Comparison of ENCODE assay signal across 1 cellular context in the genomic region with DNA sequence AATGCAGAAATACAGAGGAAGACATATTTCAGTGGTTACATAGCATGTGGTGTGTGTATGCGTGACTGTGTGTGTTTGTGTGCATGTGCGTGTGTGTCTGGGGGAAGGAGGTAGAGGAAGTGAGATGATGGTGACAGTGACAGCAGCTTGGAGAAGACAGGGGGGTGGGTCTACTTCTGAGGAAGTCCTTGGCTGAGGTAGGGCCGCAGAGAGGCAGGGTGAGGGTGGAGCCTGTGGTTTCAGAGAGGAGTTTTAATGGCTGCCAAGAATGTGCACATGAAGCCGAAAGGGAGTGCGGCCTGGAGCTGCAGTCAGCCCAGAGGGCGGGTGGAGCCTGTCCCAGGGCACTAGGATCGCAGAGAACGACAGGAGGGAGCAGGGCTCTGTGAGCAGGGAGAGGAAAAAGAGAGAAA.
TF ChIP-seq lines count a peak whose summit lies in the region.

No MANE protein-coding gene starts in this region.

TF ChIP-seq in K562, 482 proteins besides CTCF, POLR2A, EP300 and RAD21 (continued from another document and continues in another):
- TF ChIP-seq, protein P1, sequence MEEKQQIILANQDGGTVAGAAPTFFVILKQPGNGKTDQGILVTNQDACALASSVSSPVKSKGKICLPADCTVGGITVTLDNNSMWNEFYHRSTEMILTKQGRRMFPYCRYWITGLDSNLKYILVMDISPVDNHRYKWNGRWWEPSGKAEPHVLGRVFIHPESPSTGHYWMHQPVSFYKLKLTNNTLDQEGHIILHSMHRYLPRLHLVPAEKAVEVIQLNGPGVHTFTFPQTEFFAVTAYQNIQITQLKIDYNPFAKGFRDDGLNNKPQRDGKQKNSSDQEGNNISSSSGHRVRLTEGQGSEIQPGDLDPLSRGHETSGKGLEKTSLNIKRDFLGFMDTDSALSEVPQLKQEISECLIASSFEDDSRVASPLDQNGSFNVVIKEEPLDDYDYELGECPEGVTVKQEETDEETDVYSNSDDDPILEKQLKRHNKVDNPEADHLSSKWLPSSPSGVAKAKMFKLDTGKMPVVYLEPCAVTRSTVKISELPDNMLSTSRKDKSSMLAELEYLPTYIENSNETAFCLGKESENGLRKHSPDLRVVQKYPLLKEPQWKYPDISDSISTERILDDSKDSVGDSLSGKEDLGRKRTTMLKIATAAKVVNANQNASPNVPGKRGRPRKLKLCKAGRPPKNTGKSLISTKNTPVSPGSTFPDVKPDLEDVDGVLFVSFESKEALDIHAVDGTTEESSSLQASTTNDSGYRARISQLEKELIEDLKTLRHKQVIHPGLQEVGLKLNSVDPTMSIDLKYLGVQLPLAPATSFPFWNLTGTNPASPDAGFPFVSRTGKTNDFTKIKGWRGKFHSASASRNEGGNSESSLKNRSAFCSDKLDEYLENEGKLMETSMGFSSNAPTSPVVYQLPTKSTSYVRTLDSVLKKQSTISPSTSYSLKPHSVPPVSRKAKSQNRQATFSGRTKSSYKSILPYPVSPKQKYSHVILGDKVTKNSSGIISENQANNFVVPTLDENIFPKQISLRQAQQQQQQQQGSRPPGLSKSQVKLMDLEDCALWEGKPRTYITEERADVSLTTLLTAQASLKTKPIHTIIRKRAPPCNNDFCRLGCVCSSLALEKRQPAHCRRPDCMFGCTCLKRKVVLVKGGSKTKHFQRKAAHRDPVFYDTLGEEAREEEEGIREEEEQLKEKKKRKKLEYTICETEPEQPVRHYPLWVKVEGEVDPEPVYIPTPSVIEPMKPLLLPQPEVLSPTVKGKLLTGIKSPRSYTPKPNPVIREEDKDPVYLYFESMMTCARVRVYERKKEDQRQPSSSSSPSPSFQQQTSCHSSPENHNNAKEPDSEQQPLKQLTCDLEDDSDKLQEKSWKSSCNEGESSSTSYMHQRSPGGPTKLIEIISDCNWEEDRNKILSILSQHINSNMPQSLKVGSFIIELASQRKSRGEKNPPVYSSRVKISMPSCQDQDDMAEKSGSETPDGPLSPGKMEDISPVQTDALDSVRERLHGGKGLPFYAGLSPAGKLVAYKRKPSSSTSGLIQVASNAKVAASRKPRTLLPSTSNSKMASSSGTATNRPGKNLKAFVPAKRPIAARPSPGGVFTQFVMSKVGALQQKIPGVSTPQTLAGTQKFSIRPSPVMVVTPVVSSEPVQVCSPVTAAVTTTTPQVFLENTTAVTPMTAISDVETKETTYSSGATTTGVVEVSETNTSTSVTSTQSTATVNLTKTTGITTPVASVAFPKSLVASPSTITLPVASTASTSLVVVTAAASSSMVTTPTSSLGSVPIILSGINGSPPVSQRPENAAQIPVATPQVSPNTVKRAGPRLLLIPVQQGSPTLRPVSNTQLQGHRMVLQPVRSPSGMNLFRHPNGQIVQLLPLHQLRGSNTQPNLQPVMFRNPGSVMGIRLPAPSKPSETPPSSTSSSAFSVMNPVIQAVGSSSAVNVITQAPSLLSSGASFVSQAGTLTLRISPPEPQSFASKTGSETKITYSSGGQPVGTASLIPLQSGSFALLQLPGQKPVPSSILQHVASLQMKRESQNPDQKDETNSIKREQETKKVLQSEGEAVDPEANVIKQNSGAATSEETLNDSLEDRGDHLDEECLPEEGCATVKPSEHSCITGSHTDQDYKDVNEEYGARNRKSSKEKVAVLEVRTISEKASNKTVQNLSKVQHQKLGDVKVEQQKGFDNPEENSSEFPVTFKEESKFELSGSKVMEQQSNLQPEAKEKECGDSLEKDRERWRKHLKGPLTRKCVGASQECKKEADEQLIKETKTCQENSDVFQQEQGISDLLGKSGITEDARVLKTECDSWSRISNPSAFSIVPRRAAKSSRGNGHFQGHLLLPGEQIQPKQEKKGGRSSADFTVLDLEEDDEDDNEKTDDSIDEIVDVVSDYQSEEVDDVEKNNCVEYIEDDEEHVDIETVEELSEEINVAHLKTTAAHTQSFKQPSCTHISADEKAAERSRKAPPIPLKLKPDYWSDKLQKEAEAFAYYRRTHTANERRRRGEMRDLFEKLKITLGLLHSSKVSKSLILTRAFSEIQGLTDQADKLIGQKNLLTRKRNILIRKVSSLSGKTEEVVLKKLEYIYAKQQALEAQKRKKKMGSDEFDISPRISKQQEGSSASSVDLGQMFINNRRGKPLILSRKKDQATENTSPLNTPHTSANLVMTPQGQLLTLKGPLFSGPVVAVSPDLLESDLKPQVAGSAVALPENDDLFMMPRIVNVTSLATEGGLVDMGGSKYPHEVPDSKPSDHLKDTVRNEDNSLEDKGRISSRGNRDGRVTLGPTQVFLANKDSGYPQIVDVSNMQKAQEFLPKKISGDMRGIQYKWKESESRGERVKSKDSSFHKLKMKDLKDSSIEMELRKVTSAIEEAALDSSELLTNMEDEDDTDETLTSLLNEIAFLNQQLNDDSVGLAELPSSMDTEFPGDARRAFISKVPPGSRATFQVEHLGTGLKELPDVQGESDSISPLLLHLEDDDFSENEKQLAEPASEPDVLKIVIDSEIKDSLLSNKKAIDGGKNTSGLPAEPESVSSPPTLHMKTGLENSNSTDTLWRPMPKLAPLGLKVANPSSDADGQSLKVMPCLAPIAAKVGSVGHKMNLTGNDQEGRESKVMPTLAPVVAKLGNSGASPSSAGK (IDR thresholded peaks at IDR 0.05) = peak; percentile 40
- TF ChIP-seq ZFP30 (CRISPR knock-in tag; IDR thresholded peaks at IDR 0.05; ENCODE audit: borderline replicate concordance) (no peak), NCOA2 (IDR thresholded peaks at IDR 0.05; ENCODE audit: partially characterized antibody in 2 of 2) (no peak), GATAD2A (IDR thresholded peaks at IDR 0.05) (no peak), RFX7 (CRISPR knock-in tag; IDR thresholded peaks at IDR 0.05) (no peak), RBM22 (IDR thresholded peaks at IDR 0.05; ENCODE audit: low read depth, low read length, poor library complexity, severe bottlenecking) (no peak), ZNF347 (CRISPR knock-in tag; IDR thresholded peaks at IDR 0.05; ENCODE audit: low read depth) (no peak), HDAC1 (IDR thresholded peaks at IDR 0.05) (peak in 1 of 2 experiments; percentile 68; a peak in 2 of 4 replicates), NR2C2 (CRISPR knock-in tag; IDR thresholded peaks at IDR 0.05) (no peak), NR2C2 (tag; IDR thresholded peaks at IDR 0.05) (no peak), ESRRA (IDR thresholded peaks at IDR 0.05; ENCODE audit: borderline replicate concordance, low read depth) (peak; percentile 65; the same call in 1 of the 2 replicates), RNF2 (IDR thresholded peaks at IDR 0.05) (peak; percentile 42; the same call in 1 of the 2 replicates), EP400 (IDR thresholded peaks at IDR 0.05) (peak; percentile 53; the same call in 1 of the 2 replicates), ZNF324 (CRISPR knock-in tag; IDR thresholded peaks at IDR 0.05) (no peak), CBX2 (IDR thresholded peaks at IDR 0.05; ENCODE audit: insufficient read depth, low read length, poor library complexity, severe bottlenecking) (no peak), ZNF23 (CRISPR knock-in tag; IDR thresholded peaks at IDR 0.05) (no peak), KDM4B (IDR thresholded peaks at IDR 0.05; ENCODE audit: borderline replicate concordance in 2 of 2, low read depth in 1 of 2) (no peak), STAT5A (IDR thresholded peaks at IDR 0.05; ENCODE audit: borderline replicate concordance, low read length) (no peak), ZNF253 (CRISPR knock-in tag; conservative IDR thresholded peaks at IDR 0.05) (no peak), NR2C1 (IDR thresholded peaks at IDR 0.05) (no peak), NR2C1 (tag; IDR thresholded peaks at IDR 0.05) (no peak), KLF10 (CRISPR knock-in tag; IDR thresholded peaks at IDR 0.05) (no peak)
- TF ChIP-seq, protein P2, sequence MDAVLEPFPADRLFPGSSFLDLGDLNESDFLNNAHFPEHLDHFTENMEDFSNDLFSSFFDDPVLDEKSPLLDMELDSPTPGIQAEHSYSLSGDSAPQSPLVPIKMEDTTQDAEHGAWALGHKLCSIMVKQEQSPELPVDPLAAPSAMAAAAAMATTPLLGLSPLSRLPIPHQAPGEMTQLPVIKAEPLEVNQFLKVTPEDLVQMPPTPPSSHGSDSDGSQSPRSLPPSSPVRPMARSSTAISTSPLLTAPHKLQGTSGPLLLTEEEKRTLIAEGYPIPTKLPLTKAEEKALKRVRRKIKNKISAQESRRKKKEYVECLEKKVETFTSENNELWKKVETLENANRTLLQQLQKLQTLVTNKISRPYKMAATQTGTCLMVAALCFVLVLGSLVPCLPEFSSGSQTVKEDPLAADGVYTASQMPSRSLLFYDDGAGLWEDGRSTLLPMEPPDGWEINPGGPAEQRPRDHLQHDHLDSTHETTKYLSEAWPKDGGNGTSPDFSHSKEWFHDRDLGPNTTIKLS (IDR thresholded peaks at IDR 0.05; ENCODE audit: borderline replicate concordance, low read depth) = no peak
- TF ChIP-seq, protein P3, sequence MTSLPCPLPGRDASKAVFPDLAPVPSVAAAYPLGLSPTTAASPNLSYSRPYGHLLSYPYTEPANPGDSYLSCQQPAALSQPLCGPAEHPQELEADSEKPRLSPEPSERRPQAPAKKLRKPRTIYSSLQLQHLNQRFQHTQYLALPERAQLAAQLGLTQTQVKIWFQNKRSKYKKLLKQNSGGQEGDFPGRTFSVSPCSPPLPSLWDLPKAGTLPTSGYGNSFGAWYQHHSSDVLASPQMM (CRISPR knock-in tag; IDR thresholded peaks at IDR 0.05) = no peak
- TF ChIP-seq, protein P4, sequence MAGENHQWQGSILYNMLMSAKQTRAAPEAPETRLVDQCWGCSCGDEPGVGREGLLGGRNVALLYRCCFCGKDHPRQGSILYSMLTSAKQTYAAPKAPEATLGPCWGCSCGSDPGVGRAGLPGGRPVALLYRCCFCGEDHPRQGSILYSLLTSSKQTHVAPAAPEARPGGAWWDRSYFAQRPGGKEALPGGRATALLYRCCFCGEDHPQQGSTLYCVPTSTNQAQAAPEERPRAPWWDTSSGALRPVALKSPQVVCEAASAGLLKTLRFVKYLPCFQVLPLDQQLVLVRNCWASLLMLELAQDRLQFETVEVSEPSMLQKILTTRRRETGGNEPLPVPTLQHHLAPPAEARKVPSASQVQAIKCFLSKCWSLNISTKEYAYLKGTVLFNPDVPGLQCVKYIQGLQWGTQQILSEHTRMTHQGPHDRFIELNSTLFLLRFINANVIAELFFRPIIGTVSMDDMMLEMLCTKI (IDR thresholded peaks at IDR 0.05; ENCODE audit: partially characterized antibody) = no peak
- TF ChIP-seq, protein P5, sequence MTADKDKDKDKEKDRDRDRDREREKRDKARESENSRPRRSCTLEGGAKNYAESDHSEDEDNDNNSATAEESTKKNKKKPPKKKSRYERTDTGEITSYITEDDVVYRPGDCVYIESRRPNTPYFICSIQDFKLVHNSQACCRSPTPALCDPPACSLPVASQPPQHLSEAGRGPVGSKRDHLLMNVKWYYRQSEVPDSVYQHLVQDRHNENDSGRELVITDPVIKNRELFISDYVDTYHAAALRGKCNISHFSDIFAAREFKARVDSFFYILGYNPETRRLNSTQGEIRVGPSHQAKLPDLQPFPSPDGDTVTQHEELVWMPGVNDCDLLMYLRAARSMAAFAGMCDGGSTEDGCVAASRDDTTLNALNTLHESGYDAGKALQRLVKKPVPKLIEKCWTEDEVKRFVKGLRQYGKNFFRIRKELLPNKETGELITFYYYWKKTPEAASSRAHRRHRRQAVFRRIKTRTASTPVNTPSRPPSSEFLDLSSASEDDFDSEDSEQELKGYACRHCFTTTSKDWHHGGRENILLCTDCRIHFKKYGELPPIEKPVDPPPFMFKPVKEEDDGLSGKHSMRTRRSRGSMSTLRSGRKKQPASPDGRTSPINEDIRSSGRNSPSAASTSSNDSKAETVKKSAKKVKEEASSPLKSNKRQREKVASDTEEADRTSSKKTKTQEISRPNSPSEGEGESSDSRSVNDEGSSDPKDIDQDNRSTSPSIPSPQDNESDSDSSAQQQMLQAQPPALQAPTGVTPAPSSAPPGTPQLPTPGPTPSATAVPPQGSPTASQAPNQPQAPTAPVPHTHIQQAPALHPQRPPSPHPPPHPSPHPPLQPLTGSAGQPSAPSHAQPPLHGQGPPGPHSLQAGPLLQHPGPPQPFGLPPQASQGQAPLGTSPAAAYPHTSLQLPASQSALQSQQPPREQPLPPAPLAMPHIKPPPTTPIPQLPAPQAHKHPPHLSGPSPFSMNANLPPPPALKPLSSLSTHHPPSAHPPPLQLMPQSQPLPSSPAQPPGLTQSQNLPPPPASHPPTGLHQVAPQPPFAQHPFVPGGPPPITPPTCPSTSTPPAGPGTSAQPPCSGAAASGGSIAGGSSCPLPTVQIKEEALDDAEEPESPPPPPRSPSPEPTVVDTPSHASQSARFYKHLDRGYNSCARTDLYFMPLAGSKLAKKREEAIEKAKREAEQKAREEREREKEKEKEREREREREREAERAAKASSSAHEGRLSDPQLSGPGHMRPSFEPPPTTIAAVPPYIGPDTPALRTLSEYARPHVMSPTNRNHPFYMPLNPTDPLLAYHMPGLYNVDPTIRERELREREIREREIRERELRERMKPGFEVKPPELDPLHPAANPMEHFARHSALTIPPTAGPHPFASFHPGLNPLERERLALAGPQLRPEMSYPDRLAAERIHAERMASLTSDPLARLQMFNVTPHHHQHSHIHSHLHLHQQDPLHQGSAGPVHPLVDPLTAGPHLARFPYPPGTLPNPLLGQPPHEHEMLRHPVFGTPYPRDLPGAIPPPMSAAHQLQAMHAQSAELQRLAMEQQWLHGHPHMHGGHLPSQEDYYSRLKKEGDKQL (CRISPR knock-in tag; IDR thresholded peaks at IDR 0.05; ENCODE audit: borderline replicate concordance) = no peak
- TF ChIP-seq, protein P6, sequence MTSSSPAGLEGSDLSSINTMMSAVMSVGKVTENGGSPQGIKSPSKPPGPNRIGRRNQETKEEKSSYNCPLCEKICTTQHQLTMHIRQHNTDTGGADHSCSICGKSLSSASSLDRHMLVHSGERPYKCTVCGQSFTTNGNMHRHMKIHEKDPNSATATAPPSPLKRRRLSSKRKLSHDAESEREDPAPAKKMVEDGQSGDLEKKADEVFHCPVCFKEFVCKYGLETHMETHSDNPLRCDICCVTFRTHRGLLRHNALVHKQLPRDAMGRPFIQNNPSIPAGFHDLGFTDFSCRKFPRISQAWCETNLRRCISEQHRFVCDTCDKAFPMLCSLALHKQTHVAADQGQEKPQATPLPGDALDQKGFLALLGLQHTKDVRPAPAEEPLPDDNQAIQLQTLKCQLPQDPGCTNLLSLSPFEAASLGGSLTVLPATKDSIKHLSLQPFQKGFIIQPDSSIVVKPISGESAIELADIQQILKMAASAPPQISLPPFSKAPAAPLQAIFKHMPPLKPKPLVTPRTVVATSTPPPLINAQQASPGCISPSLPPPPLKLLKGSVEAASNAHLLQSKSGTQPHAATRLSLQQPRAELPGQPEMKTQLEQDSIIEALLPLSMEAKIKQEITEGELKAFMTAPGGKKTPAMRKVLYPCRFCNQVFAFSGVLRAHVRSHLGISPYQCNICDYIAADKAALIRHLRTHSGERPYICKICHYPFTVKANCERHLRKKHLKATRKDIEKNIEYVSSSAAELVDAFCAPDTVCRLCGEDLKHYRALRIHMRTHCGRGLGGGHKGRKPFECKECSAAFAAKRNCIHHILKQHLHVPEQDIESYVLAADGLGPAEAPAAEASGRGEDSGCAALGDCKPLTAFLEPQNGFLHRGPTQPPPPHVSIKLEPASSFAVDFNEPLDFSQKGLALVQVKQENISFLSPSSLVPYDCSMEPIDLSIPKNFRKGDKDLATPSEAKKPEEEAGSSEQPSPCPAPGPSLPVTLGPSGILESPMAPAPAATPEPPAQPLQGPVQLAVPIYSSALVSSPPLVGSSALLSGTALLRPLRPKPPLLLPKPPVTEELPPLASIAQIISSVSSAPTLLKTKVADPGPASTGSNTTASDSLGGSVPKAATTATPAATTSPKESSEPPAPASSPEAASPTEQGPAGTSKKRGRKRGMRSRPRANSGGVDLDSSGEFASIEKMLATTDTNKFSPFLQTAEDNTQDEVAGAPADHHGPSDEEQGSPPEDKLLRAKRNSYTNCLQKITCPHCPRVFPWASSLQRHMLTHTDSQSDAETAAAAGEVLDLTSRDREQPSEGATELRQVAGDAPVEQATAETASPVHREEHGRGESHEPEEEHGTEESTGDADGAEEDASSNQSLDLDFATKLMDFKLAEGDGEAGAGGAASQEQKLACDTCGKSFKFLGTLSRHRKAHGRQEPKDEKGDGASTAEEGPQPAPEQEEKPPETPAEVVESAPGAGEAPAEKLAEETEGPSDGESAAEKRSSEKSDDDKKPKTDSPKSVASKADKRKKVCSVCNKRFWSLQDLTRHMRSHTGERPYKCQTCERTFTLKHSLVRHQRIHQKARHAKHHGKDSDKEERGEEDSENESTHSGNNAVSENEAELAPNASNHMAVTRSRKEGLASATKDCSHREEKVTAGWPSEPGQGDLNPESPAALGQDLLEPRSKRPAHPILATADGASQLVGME (CRISPR knock-in tag; IDR thresholded peaks at IDR 0.05) = no peak
